1 cellular context compared by ENCODE assay signal in genomic region chr3:184002469-184002868, GRCh38.
TF ChIP-seq lines count a peak whose summit lies in the region.

No MANE protein-coding gene starts in this region.

TF ChIP-seq in GM23338, 12 proteins besides CTCF, POLR2A, EP300 and RAD21 (continued from another document):
- TF ChIP-seq, protein P1, sequence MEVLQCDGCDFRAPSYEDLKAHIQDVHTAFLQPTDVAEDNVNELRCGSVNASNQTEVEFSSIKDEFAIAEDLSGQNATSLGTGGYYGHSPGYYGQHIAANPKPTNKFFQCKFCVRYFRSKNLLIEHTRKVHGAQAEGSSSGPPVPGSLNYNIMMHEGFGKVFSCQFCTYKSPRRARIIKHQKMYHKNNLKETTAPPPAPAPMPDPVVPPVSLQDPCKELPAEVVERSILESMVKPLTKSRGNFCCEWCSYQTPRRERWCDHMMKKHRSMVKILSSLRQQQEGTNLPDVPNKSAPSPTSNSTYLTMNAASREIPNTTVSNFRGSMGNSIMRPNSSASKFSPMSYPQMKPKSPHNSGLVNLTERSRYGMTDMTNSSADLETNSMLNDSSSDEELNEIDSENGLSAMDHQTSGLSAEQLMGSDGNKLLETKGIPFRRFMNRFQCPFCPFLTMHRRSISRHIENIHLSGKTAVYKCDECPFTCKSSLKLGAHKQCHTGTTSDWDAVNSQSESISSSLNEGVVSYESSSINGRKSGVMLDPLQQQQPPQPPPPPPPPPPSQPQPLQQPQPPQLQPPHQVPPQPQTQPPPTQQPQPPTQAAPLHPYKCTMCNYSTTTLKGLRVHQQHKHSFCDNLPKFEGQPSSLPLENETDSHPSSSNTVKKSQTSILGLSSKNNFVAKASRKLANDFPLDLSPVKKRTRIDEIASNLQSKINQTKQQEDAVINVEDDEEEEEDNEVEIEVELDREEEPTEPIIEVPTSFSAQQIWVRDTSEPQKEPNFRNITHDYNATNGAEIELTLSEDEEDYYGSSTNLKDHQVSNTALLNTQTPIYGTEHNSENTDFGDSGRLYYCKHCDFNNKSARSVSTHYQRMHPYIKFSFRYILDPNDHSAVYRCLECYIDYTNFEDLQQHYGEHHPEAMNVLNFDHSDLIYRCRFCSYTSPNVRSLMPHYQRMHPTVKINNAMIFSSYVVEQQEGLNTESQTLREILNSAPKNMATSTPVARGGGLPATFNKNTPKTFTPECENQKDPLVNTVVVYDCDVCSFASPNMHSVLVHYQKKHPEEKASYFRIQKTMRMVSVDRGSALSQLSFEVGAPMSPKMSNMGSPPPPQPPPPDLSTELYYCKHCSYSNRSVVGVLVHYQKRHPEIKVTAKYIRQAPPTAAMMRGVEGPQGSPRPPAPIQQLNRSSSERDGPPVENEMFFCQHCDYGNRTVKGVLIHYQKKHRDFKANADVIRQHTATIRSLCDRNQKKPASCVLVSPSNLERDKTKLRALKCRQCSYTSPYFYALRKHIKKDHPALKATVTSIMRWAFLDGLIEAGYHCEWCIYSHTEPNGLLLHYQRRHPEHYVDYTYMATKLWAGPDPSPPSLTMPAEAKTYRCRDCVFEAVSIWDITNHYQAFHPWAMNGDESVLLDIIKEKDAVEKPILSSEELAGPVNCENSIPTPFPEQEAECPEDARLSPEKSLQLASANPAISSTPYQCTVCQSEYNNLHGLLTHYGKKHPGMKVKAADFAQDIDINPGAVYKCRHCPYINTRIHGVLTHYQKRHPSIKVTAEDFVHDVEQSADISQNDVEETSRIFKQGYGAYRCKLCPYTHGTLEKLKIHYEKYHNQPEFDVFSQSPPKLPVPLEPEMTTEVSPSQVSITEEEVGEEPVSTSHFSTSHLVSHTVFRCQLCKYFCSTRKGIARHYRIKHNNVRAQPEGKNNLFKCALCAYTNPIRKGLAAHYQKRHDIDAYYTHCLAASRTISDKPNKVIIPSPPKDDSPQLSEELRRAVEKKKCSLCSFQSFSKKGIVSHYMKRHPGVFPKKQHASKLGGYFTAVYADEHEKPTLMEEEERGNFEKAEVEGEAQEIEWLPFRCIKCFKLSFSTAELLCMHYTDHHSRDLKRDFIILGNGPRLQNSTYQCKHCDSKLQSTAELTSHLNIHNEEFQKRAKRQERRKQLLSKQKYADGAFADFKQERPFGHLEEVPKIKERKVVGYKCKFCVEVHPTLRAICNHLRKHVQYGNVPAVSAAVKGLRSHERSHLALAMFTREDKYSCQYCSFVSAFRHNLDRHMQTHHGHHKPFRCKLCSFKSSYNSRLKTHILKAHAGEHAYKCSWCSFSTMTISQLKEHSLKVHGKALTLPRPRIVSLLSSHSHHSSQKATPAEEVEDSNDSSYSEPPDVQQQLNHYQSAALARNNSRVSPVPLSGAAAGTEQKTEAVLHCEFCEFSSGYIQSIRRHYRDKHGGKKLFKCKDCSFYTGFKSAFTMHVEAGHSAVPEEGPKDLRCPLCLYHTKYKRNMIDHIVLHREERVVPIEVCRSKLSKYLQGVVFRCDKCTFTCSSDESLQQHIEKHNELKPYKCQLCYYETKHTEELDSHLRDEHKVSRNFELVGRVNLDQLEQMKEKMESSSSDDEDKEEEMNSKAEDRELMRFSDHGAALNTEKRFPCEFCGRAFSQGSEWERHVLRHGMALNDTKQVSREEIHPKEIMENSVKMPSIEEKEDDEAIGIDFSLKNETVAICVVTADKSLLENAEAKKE (CRISPR knock-in tag; IDR thresholded peaks at IDR 0.05), result no peak
TF ChIP-seq in GM23338: peak in this region for 0.
